ENCODE assay signal across 17 cellular contexts in genomic region chr2:162266468-162266754, GRCh38. TPM values are rescaled to one million over a fixed set of nuclear protein-coding genes. Genes with fewer than 3 reads are reported as not detected.
"Had no signal": no experiment of that assay in that cellular context is flagged by ENCODE, and none has a peak within 500 bp of the region (broad histone marks: within the 10 kb centered on the region; RNA-seq: fewer than 3 reads in every experiment).

No MANE protein-coding gene starts in this region.

- H3K4me3 ChIP-seq: ascending aorta, breast epithelium, SJSA1, skin epidermis had no signal

- H3K9me3 ChIP-seq: ascending aorta, breast epithelium, SJSA1 had no signal

- ATAC-seq: activated T-cell treated with anti-CD3 and anti-CD28 coated beads, Interleukin-2, amount 50 U/mL, for 72 hours; stimulated activated naive CD8-positive, alpha-beta T cell treated with anti-CD3 and anti-CD28 coated beads, Interleukin-15, amount 100 ng/mL, for 72 hours; T-helper 17 cell had no signal

- H3K36me3 ChIP-seq: breast epithelium, SJSA1, WERI-Rb-1 had no signal

- H3K27me3 ChIP-seq: ascending aorta, breast epithelium, SJSA1 had no signal

- H3K4me1 ChIP-seq: breast epithelium had no signal

- H3K27ac ChIP-seq: ascending aorta, SJSA1, WERI-Rb-1 had no signal

- DNase-seq: activated CD4-positive, alpha-beta T cell treated with anti-CD3 and anti-CD28 coated beads, Interleukin-2, amount 50 U/mL, for 4 hours; activated effector memory CD4-positive, alpha-beta T cell treated with anti-CD3 and anti-CD28 coated beads, Interleukin-2, amount 50 U/mL, for 16 hours; activated naive CD4-positive, alpha-beta T cell treated with anti-CD3 and anti-CD28 coated beads, Interleukin-2, amount 50 U/mL, for 16 hours; activated T-cell treated with anti-CD3 and anti-CD28 coated beads, Interleukin-2, amount 50 U/mL, for 72 hours; nephron progenitor cell; nucleus accumbens; retina; stimulated activated CD4-positive, alpha-beta T cell treated with anti-CD3 and anti-CD28 coated beads, Interleukin-15, amount 100 ng/mL, for 24 hours; stimulated activated CD4-positive, alpha-beta T cell treated with anti-CD3 and anti-CD28 coated beads, Interleukin-4, amount 100 ng/mL, for 1 hour; stimulated activated naive CD8-positive, alpha-beta T cell treated with anti-CD3 and anti-CD28 coated beads, Interleukin-15, amount 100 ng/mL, for 72 hours; T-helper 17 cell had no signal

RNA-seq across cellular contexts. Expression of gene FAP, which starts 23.2 kb away (rescaled TPM):
- total RNA-seq: activated CD8-positive, alpha-beta memory T cell treated with anti-CD3 and anti-CD28 coated beads for 36 hours; activated T-cell treated with anti-CD3 and anti-CD28 coated beads, Interleukin-2, amount 50 U/mL, for 72 hours; T-helper 17 cell had no signal
